In the genomic region with DNA sequence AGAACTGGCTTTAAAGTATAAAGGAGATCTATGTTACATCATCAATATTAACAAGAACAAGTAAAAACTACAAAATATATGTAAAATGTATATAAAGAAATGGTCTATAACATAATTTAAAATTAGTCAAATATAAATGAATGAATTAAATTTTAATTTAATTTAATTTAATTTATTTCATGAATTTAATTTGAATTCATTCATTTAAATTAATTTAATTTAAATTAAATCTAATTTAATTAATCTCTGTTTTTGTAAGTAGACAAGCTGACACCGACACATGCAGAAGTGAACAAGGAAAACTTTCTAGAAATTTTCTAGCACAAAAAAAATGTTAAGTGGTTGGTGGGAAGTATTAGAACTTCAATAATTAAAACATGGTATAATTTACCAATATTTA, we compare ENCODE assay signal across 22 cellular contexts. TPM values are rescaled to one million over a fixed set of nuclear protein-coding genes. Genes with fewer than 3 reads are reported as not detected.
"Had no signal": no experiment of that assay in that cellular context is flagged by ENCODE, and none has a peak within 500 bp of the region (broad histone marks: within the 10 kb centered on the region; RNA-seq: fewer than 3 reads in every experiment).

No MANE protein-coding gene starts in this region.

- DNase-seq: KBM-7, MV-4-11, NCI-H1048, NCI-H1105, NCI-H1417, NCI-H1436 treated with DMSO at 0.1 percent for 48 hours, NCI-H1694, NCI-H187 treated with DMSO at 0.1 percent for 48 hours, NCI-H2029 treated with DMSO at 0.1 percent for 48 hours, NCI-H2107, NCI-H2227 treated with DMSO at 0.1 percent for 48 hours, NCI-H524, NCI-H526 treated with DMSO at 0.1 percent for 48 hours, NCI-H748 treated with DMSO at 0.1 percent for 48 hours, SHP77, SK-N-SH had no signal

- H3K9me3 ChIP-seq: SK-N-SH had no signal

- H3K27ac ChIP-seq: RWPE1 had no signal

RNA-seq across cellular contexts. Expression of a gene that starts 10.8 kb away (rescaled TPM):
- total RNA-seq: HT-29, LHCN-M2, MCF 10A, NCI-H460, SK-MEL-5 had no signal
- polyA plus RNA-seq: SK-N-SH had no signal
